In the genomic region with DNA sequence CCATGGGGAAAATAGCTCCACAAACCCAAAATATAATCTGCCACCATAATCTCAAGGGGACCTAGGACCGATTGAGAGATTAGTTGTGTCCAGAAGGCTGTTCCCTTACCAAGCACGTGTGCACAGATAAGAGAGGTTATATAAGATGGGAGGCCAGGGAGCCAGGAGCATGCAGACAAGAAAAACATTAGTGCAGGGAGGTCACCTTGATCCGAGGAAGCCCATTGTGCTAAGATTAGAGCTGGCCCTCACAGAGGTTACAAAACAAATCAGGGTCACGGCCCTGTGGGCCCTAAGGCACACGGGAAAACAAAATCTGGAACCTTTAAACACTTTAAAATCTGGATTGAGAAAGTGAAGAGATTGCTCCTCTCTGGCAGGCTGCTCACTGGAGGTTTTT, we compare ENCODE assay signal across 1 cellular context.
TF ChIP-seq lines count a peak whose summit lies in the region.

No MANE protein-coding gene starts in this region.

TF ChIP-seq in IMR-90, 13 proteins besides CTCF, POLR2A, EP300 and RAD21:
- TF ChIP-seq MAFK (IDR thresholded peaks at IDR 0.05; ENCODE audit: low read depth, low read length) (no peak), CHD1 (IDR thresholded peaks at IDR 0.05; ENCODE audit: low read depth, low read length) (no peak), NFE2L2 (IDR thresholded peaks at IDR 0.05; ENCODE audit: low read depth, low read length) (no peak)
- TF ChIP-seq, protein P1, sequence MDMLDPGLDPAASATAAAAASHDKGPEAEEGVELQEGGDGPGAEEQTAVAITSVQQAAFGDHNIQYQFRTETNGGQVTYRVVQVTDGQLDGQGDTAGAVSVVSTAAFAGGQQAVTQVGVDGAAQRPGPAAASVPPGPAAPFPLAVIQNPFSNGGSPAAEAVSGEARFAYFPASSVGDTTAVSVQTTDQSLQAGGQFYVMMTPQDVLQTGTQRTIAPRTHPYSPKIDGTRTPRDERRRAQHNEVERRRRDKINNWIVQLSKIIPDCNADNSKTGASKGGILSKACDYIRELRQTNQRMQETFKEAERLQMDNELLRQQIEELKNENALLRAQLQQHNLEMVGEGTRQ (IDR thresholded peaks at IDR 0.05; ENCODE audit: low read depth, low read length): no peak
